Comparison of ENCODE assay signal across 9 cellular contexts in the genomic region with DNA sequence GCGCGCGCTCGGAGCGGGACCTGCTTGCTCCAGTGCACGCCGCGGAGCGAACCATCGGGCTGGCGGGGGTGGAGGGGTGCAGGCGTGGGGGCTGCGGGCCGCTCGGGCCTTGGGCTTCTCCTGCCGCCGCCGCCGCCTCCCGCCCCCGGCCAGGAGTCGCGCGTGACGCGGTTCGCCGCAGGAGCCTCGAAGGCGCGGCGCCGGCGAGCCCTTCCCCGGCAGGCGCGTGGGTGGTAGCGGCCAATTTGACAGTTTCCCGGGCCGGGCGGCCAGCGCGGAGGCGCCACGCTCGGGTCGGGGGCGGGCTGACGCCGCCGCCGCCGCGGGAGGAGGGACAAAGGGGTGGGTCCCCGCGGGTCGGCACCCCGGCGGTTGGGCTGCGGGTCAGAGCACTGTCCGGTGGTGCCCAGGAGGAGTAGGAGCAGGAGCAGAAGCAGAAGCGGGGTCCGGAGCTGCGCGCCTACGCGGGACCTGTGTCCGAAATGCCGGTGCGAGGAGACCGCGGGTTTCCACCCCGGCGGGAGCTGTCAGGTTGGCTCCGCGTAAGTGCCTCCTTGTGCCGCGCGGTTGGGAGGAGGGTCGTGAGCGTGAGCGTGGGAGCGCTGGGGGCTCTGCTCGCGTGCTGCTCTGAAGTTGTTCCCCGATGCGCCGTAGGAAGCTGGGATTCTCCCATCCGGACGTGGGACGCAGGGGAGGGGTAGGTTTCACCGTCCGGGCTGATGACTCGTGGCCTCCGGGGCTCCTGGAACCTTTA. TPM values are rescaled to one million over a fixed set of nuclear protein-coding genes. Genes with fewer than 3 reads are reported as not detected.
DNase-seq lines count a peak whose midpoint lies in the region; ATAC-seq and TF ChIP-seq lines count a peak whose summit lies in the region.
"Had no signal": no experiment of that assay in that cellular context is flagged by ENCODE, and none has a peak within 500 bp of the region (broad histone marks: within the 10 kb centered on the region; RNA-seq: fewer than 3 reads in every experiment).

Gene TJP2 (plus strand): TSS at position 387 of the 754 bp plus-strand sequence. CDS start 96 bp downstream, at position 483.

- peaks cover 56% of the 10 kb centered on the region for H3K27me3 ChIP-seq in BLaER1
- H3K27me3 ChIP-seq in hepatocyte = no peaks in the 10 kb centered on the region

- peak within 1 kb of the TSS; percentile 36; the same call in 1 of the 2 replicates for H3K9ac ChIP-seq in BLaER1

- peak within 1 kb of the TSS; percentile 34 for H2AFZ ChIP-seq in hepatocyte

- no peak for TF ChIP-seq CTCF in astrocyte of the spinal cord (IDR thresholded peaks at IDR 0.05; ENCODE audit: low read depth, low read length)
- TF ChIP-seq CTCF in hepatocyte (IDR thresholded peaks at IDR 0.05; ENCODE audit: poor library complexity) = no peak

- H3K36me3 ChIP-seq in BLaER1 = no peaks in the 10 kb centered on the region
- H3K36me3 ChIP-seq in hepatocyte (replicated peaks; ENCODE audit: insufficient read depth, low read depth) = no peaks in the 10 kb centered on the region

- peak; percentile 61 for ATAC-seq in GM19035 (IDR thresholded peaks at IDR 0.05; ENCODE audit: unreplicated experiment)
- ATAC-seq in HG03159 (IDR thresholded peaks at IDR 0.05; ENCODE audit: unreplicated experiment) = peak; percentile 40
- ATAC-seq in SK-N-SH treated with all-trans-retinoic acid at 6 μM for 48 hours = peak; percentile 57

- H3K4me2 ChIP-seq in BLaER1 = peak within 1 kb of the TSS; percentile 75
- H3K4me2 ChIP-seq in hepatocyte = peak within 1 kb of the TSS; percentile 93

- H3K4me3 ChIP-seq in BLaER1 (peak within 1 kb of the TSS; percentile 64), astrocyte of the spinal cord (ENCODE audit: low read depth, low read length) (peak within 1 kb of the TSS; percentile 80), hepatocyte (peak within 1 kb of the TSS; percentile 68)

- in situ Hi-C loops in astrocyte of the spinal cord (cut with HindIII; ENCODE audit: low sequenced_read_pairs) = no loop called here

- H3K9me2 ChIP-seq in hepatocyte (replicated peaks; ENCODE audit: insufficient read depth) = no peaks in the 10 kb centered on the region

- H3K4me1 ChIP-seq in BLaER1 (peaks cover 21% of the 10 kb centered on the region), hepatocyte (ENCODE audit: insufficient read depth) (peaks cover 23% of the 10 kb centered on the region)

- H3K27ac ChIP-seq in BLaER1 = no peak within 1 kb of the TSS
- peak within 1 kb of the TSS; percentile 58 for H3K27ac ChIP-seq in hepatocyte
- H3K27ac ChIP-seq: VCaP had no signal

- WGBS in hepatocyte (ENCODE audit: low lambda C conversion rate, missing lambda C conversion rate) = 2% methylated on average over 60 of the region's 95 CpGs

- peak; percentile 75 for DNase-seq in astrocyte of the spinal cord (ENCODE audit: low read depth, low spot score)
- DNase-seq in hepatocyte (ENCODE audit: low spot score) = peak; percentile 72
- no peak for DNase-seq in renal cortical epithelial cell (ENCODE audit: low read depth)
- DNase-seq in NCI-H345 treated with DMSO at 0.1 percent for 48 hours (lab: John Stamatoyannopoulos, UW; ENCODE audit: unreplicated experiment) = no peak

- peaks cover 71% of the 10 kb centered on the region for H3K79me2 ChIP-seq in hepatocyte

- H4K20me1 ChIP-seq in BLaER1 (peaks cover 66% of the 10 kb centered on the region), hepatocyte (ENCODE audit: insufficient read depth, poor library complexity, severe bottlenecking) (peaks cover 12% of the 10 kb centered on the region)

- no peaks in the 10 kb centered on the region for H3K9me3 ChIP-seq in BLaER1
- no peaks in the 10 kb centered on the region for H3K9me3 ChIP-seq in hepatocyte (ENCODE audit: low read depth)

TF ChIP-seq in SK-N-SH treated with all-trans-retinoic acid at 6 μM for 48 hours, 23 proteins besides CTCF, POLR2A, EP300 and RAD21:
- TF ChIP-seq ZC3H10 (CRISPR knock-in tag; IDR thresholded peaks at IDR 0.05) (no peak), TOX (CRISPR knock-in tag; IDR thresholded peaks at IDR 0.05; ENCODE audit: borderline replicate concordance) (no peak), TSHZ2 (CRISPR knock-in tag; IDR thresholded peaks at IDR 0.05) (no peak), OSR1 (CRISPR knock-in tag; IDR thresholded peaks at IDR 0.05) (no peak), RARB (CRISPR knock-in tag; IDR thresholded peaks at IDR 0.05) (no peak), ZFP3 (CRISPR knock-in tag; IDR thresholded peaks at IDR 0.05) (no peak), ZNF8 (CRISPR knock-in tag; IDR thresholded peaks at IDR 0.05) (no peak), GLIS3 (CRISPR knock-in tag; IDR thresholded peaks at IDR 0.05) (no peak), PPARA (CRISPR knock-in tag; IDR thresholded peaks at IDR 0.05; ENCODE audit: borderline replicate concordance) (no peak), ZNF565 (CRISPR knock-in tag; conservative IDR thresholded peaks at IDR 0.05; ENCODE audit: low read depth) (no peak), ZFP30 (CRISPR knock-in tag; IDR thresholded peaks at IDR 0.05) (no peak), SNAI2 (CRISPR knock-in tag; IDR thresholded peaks at IDR 0.05) (no peak)
- TF ChIP-seq, protein P1, sequence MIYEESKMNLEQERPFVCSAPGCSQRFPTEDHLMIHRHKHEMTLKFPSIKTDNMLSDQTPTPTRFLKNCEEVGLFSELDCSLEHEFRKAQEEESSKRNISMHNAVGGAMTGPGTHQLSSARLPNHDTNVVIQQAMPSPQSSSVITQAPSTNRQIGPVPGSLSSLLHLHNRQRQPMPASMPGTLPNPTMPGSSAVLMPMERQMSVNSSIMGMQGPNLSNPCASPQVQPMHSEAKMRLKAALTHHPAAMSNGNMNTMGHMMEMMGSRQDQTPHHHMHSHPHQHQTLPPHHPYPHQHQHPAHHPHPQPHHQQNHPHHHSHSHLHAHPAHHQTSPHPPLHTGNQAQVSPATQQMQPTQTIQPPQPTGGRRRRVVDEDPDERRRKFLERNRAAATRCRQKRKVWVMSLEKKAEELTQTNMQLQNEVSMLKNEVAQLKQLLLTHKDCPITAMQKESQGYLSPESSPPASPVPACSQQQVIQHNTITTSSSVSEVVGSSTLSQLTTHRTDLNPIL (CRISPR knock-in tag; IDR thresholded peaks at IDR 0.05; ENCODE audit: low read depth) = no peak
- TF ChIP-seq, protein P2, sequence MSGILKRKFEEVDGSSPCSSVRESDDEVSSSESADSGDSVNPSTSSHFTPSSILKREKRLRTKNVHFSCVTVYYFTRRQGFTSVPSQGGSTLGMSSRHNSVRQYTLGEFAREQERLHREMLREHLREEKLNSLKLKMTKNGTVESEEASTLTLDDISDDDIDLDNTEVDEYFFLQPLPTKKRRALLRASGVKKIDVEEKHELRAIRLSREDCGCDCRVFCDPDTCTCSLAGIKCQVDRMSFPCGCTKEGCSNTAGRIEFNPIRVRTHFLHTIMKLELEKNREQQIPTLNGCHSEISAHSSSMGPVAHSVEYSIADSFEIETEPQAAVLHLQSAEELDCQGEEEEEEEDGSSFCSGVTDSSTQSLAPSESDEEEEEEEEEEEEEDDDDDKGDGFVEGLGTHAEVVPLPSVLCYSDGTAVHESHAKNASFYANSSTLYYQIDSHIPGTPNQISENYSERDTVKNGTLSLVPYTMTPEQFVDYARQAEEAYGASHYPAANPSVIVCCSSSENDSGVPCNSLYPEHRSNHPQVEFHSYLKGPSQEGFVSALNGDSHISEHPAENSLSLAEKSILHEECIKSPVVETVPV (CRISPR knock-in tag; IDR thresholded peaks at IDR 0.05) = no peak

RNA-seq across cellular contexts. Expression of gene TJP2, which starts in this region (rescaled TPM):
- total RNA-seq in hepatocyte (126 and 131 TPM in 2 replicates), renal cortical epithelial cell (152 and 405 TPM in 2 replicates)
- 67.2 and 69.9 TPM in 2 replicates for polyA plus RNA-seq in hepatocyte

Comparison
In these comparisons a context has a peak if more than half of its experiments do, and no peak if none do; other contexts are left out.
1. DNase-seq: peak in astrocyte of the spinal cord (single experiment) and hepatocyte (single experiment); none in renal cortical epithelial cell (single experiment) and NCI-H345 treated with DMSO at 0.1 percent for 48 hours (single experiment).
2. Peak in every context shown above with its lines, with median percentiles within 50 percentile points of each other: H3K4me3 ChIP-seq and ATAC-seq.